In the genomic region with DNA sequence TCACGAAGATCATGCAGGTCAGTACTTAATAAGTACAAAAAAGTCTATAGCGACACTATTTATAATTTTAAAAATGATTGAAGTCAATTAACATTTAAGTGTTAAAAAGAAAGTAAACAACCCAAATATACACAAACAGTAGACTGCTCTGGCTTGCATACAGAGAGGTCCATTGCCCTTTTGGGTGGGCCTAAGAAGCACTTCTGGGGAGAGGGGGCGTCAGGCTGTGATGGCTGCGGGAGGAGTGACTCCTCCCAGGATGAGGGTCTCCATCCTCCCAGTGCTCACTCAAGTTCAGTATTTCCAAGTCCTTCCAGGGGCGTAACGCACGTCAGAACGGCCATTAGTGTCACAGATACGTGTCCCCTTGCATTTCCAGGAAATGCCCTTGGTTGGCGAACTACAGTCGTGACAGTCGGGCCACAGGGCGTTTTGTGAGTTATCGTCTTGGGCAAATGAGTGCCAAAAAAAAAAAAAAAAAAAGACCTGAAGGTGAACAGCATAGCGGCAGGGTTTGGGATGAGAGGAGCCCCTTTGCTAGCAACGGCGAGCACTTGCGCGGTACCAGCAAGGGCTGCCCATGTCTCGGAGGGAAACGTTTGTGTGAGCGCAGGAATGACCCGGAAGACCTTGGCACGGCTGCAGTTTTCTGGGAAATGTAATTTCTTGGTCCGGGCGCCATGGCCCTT, we compare ENCODE assay signal across 8 cellular contexts. TPM values are rescaled to one million over a fixed set of nuclear protein-coding genes. Genes with fewer than 3 reads are reported as not detected.
A peak's percentile ranks its signal among the peaks of the same experiment; 100 is the strongest.
DNase-seq lines count a peak whose midpoint lies in the region; ATAC-seq, FAIRE-seq and TF ChIP-seq lines count a peak whose summit lies in the region.

A gene with protein sequence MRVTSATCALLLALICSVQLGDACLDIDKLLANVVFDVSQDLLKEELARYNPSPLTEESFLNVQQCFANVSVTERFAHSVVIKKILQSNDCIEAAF (minus strand): TSS at position 463 of the 689 bp plus-strand sequence. CDS start 82,596 bp downstream, outside the sequence.

- intact Hi-C loops in kidney (cut with DNase I) = no loop called here

- TF ChIP-seq CTCF in cardiac fibroblast (IDR thresholded peaks at IDR 0.05; ENCODE audit: low read depth, low read length) = no peak
- TF ChIP-seq CTCF in kidney (IDR thresholded peaks at IDR 0.05; ENCODE audit: borderline replicate concordance, extremely low read depth, insufficient read depth) = no peak

- H3K27ac ChIP-seq in kidney (ENCODE audit: low read depth in 2 of 2, low read length in 2 of 2) = peak within 1 kb of the TSS; percentile 95

- peaks cover 15 to 21% of the 10 kb centered on the region in 2 donors for H3K36me3 ChIP-seq in kidney (ENCODE audit: control insufficient read depth in 1 of 2, insufficient read depth in 2 of 2, low read length in 2 of 2)

- H3K9me3 ChIP-seq in kidney (ENCODE audit: control insufficient read depth in 1 of 2, low read length in 2 of 2) = peaks cover 6 to 17% of the 10 kb centered on the region in 2 donors

- peak; percentile 62 for DNase-seq in activated T-cell treated with anti-CD3 and anti-CD28 coated beads for 4 hours
- DNase-seq in activated T-cell treated with anti-CD3 and anti-CD28 coated beads, Interleukin-2, amount 50 U/mL, for 1 hour = no peak
- DNase-seq in NCI-H1105 (lab: John Stamatoyannopoulos, UW) = peak; percentile 82
- DNase-seq in SKM-1 (lab: John Stamatoyannopoulos, UW; ENCODE audit: unreplicated experiment) = peak; percentile 58
- no peak for DNase-seq in cardiac fibroblast (ENCODE audit: low read depth in 2 of 2)
- DNase-seq in kidney = no peak
- peak; percentile 33 for DNase-seq in stimulated activated CD8-positive, alpha-beta memory T cell treated with anti-CD3 and anti-CD28 coated beads, Interleukin-12 subunit alpha, Interleukin-12 subunit beta, amount 100 ng/mL, for 24 hours (ENCODE audit: extremely low read depth)

- FAIRE-seq in kidney (lab: Jason Lieb, UNC) = no peak

- peak within 1 kb of the TSS; percentile 67 to 86 for H3K9ac ChIP-seq in kidney (ENCODE audit: low read length in 2 of 2)

- ATAC-seq in HG02678 (IDR thresholded peaks at IDR 0.05; ENCODE audit: unreplicated experiment) = peak; percentile 58

- peaks cover 5 to 8% of the 10 kb centered on the region in 2 donors for H3K4me1 ChIP-seq in kidney (ENCODE audit: control insufficient read depth in 1 of 2, insufficient read depth in 1 of 2, low read depth in 1 of 2, low read length in 2 of 2)

- peak within 1 kb of the TSS; percentile 61 to 71 for H3K4me3 ChIP-seq in cardiac fibroblast (replicated peaks in 1 of 2; ENCODE audit: low read depth in 2 of 2, low read length in 2 of 2)
- H3K4me3 ChIP-seq in kidney (ENCODE audit: low read length in 2 of 2) = peak within 1 kb of the TSS; percentile 92 to 97

RNA-seq across cellular contexts. Expression of the gene that starts here (rescaled TPM):
- 1.1 TPM for total RNA-seq in kidney
- polyA plus RNA-seq in kidney (ENCODE audit: insufficient read depth, low read depth, low replicate concordance) = 0.73 TPM

Comparison
In these comparisons a context has a peak if more than half of its experiments do, and no peak if none do; other contexts are left out.
1. DNase-seq: peak in activated T-cell treated with anti-CD3 and anti-CD28 coated beads for 4 hours (single experiment), NCI-H1105 (single experiment), SKM-1 (single experiment) and stimulated activated CD8-positive, alpha-beta memory T cell treated with anti-CD3 and anti-CD28 coated beads, Interleukin-12 subunit alpha, Interleukin-12 subunit beta, amount 100 ng/mL, for 24 hours (single experiment); none in activated T-cell treated with anti-CD3 and anti-CD28 coated beads, Interleukin-2, amount 50 U/mL, for 1 hour (single experiment), cardiac fibroblast (0 of 2) and kidney (single experiment).